Comparison of ENCODE assay signal across 8 cellular contexts in genomic region chr10:74892874-74893273, GRCh38.
"Had no signal": no experiment of that assay in that cellular context is flagged by ENCODE, and none has a peak within 500 bp of the region (broad histone marks: within the 10 kb centered on the region; RNA-seq: fewer than 3 reads in every experiment).

No MANE protein-coding gene starts in this region.

- ATAC-seq: activated naive CD4-positive, alpha-beta T cell treated with anti-CD3 and anti-CD28 coated beads, Interleukin-2, amount 50 U/mL, for 72 hours; esophagus mucosa had no signal

- DNase-seq: activated CD4-positive, alpha-beta memory T cell treated with anti-CD3 and anti-CD28 coated beads, Interleukin-2, amount 10 ng/mL, durations not matched to agents 7 days and 5 days; activated effector memory CD4-positive, alpha-beta T cell treated with Interleukin-2 at 50 U/mL for 16 hours; anterior cingulate cortex; head of caudate nucleus; trophoblast cell had no signal

- H3K9me3 Mint-ChIP-seq: activated CD4-positive, alpha-beta memory T cell treated with anti-CD3 and anti-CD28 coated beads, Interleukin-2, amount 10 ng/mL, durations not matched to agents 7 days and 5 days; neural crest cell had no signal

- H3K27me3 Mint-ChIP-seq: activated CD4-positive, alpha-beta memory T cell treated with anti-CD3 and anti-CD28 coated beads, Interleukin-2, amount 10 ng/mL, durations not matched to agents 7 days and 5 days had no signal

- H3K27ac Mint-ChIP-seq: activated CD4-positive, alpha-beta memory T cell treated with anti-CD3 and anti-CD28 coated beads, Interleukin-2, amount 10 ng/mL, durations not matched to agents 7 days and 5 days; activated naive CD4-positive, alpha-beta T cell treated with anti-CD3 and anti-CD28 coated beads, Interleukin-2, amount 50 U/mL, for 72 hours had no signal

- H3K4me3 Mint-ChIP-seq: activated CD4-positive, alpha-beta memory T cell treated with anti-CD3 and anti-CD28 coated beads, Interleukin-2, amount 10 ng/mL, durations not matched to agents 7 days and 5 days; neural crest cell had no signal

- H3K4me1 Mint-ChIP-seq: neural crest cell had no signal
